ENCODE assay signal across 21 cellular contexts in the genomic region with DNA sequence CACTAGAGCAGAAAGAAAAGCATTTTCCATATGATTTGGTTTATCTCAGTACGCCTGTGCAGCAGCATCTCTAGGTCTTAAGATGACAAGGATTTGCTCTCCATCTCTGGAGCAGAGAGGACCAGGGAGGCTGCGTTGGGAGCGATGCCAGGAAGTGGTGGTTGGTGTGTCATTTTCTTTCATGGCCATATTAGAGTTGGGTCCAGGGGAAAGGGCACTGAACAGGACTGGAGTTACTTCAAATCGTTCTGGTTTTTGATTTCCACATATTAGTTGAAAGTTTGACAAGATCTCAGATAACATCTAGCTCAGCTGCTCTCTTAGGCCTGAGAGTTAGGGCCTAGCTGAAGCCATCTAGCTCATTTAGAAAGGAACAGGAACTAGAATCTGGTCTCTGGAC.
A peak's percentile ranks its signal among the peaks of the same experiment; 100 is the strongest.
DNase-seq lines count a peak whose midpoint lies in the region; ATAC-seq, FAIRE-seq and TF ChIP-seq lines count a peak whose summit lies in the region.
"Had no signal": no experiment of that assay in that cellular context is flagged by ENCODE, and none has a peak within 500 bp of the region (broad histone marks: within the 10 kb centered on the region; RNA-seq: fewer than 3 reads in every experiment).

No MANE protein-coding gene starts in this region.

- H3K9ac ChIP-seq in kidney (ENCODE audit: low read length in 2 of 2), result no peak overlapping the region
- H3K9ac ChIP-seq: neural progenitor cell had no signal

- intact Hi-C loops in kidney (cut with DNase I), result no loop called here

- H3K4me3 ChIP-seq in thoracic aorta (no peak overlapping the region), kidney (ENCODE audit: low read length in 2 of 2) (no peak overlapping the region)
- H3K4me3 ChIP-seq: colonic mucosa, GM23338, MG63, neural progenitor cell, PC-9 had no signal

- no peak for FAIRE-seq in kidney (lab: Jason Lieb, UNC)

- TF ChIP-seq CTCF in thoracic aorta (IDR thresholded peaks at IDR 0.05) (no peak), kidney (IDR thresholded peaks at IDR 0.05; ENCODE audit: borderline replicate concordance, extremely low read depth, insufficient read depth) (no peak)

- H3K27ac ChIP-seq in adipose tissue (ENCODE audit: low read depth, low read length) (peak overlapping the region; percentile 59), thoracic aorta (peak overlapping the region; percentile 11 to 12), kidney (ENCODE audit: low read depth in 2 of 2, low read length in 2 of 2) (no peak overlapping the region)
- H3K27ac ChIP-seq: colonic mucosa, neural progenitor cell, PC-9 had no signal

- no peaks in the 10 kb centered on the region for H3K9me3 ChIP-seq in thoracic aorta
- no peaks in the 10 kb centered on the region for H3K9me3 ChIP-seq in kidney (ENCODE audit: control insufficient read depth in 1 of 2, low read length in 2 of 2)
- H3K9me3 ChIP-seq: colonic mucosa, MG63 had no signal

- peaks cover 13 to 43% of the 10 kb centered on the region in 2 donors for H3K4me1 ChIP-seq in thoracic aorta (ENCODE audit: control insufficient read depth in 1 of 2, low read depth in 2 of 2)
- H3K4me1 ChIP-seq in kidney (ENCODE audit: control insufficient read depth in 1 of 2, insufficient read depth in 1 of 2, low read depth in 1 of 2, low read length in 2 of 2), result no peaks in the 10 kb centered on the region
- H3K4me1 ChIP-seq: colonic mucosa had no signal

- no peaks in the 10 kb centered on the region for H3K27me3 ChIP-seq in thoracic aorta (replicated peaks; ENCODE audit: insufficient read depth)
- H3K27me3 ChIP-seq: colonic mucosa, MG63, neural progenitor cell had no signal

- ATAC-seq in thoracic aorta (ENCODE audit: insufficient number of reproducible peaks, low FRiP score, low read depth) (no peak), GM18870 (IDR thresholded peaks at IDR 0.05; ENCODE audit: unreplicated experiment) (no peak), GM21619 (IDR thresholded peaks at IDR 0.05; ENCODE audit: unreplicated experiment) (no peak)
- ATAC-seq: activated CD8-positive, alpha-beta T cell treated with anti-CD3 and anti-CD28 coated beads, Interleukin-2, amount 10 ng/mL, durations not matched to agents 7 days and 5 days; activated T-cell treated with anti-CD3 and anti-CD28 coated beads, Interleukin-2, amount 50 U/mL, for 4 hours; GM23338; left lobe of liver had no signal

- H3K36me3 ChIP-seq in thoracic aorta, result no peaks in the 10 kb centered on the region
- no peaks in the 10 kb centered on the region for H3K36me3 ChIP-seq in kidney (ENCODE audit: control insufficient read depth in 1 of 2, insufficient read depth in 2 of 2, low read length in 2 of 2)
- H3K36me3 ChIP-seq: colonic mucosa, MG63, neural progenitor cell had no signal

- WGBS in adipose tissue, 3 donors, result 75 to 87% (median 84%) methylated on average over 4 of the region's 4 CpGs

- DNase-seq in HT1080 (ENCODE audit: low read depth) (peak; percentile 56), glomerular visceral epithelial cell (ENCODE audit: extremely low spot score) (peak; percentile 30), thoracic aorta (ENCODE audit: low spot score) (no peak), kidney (no peak)
- DNase-seq: activated B cell treated with CpG ODN at 0.5 μM for 24 hours; activated CD8-positive, alpha-beta T cell treated with anti-CD3 and anti-CD28 coated beads, Interleukin-2, amount 10 ng/mL, durations not matched to agents 7 days and 5 days; activated naive CD4-positive, alpha-beta T cell treated with anti-CD3 and anti-CD28 coated beads, Interleukin-2, amount 10 ng/mL, durations not matched to agents 7 days and 5 days; activated T-cell treated with anti-CD3 and anti-CD28 coated beads, Interleukin-2, amount 50 U/mL, for 4 hours; AML-193; colonic mucosa; NCI-H1436 treated with DMSO at 0.1 percent for 48 hours; NCI-H2227 treated with DMSO at 0.1 percent for 48 hours; PC-9; trophoblast cell had no signal

Comparison
In these comparisons a context has a peak if more than half of its experiments do, and no peak if none do; other contexts are left out.
1. DNase-seq: peak in HT1080 (single experiment) and glomerular visceral epithelial cell (single experiment); none in thoracic aorta (single experiment) and kidney (single experiment).
2. H3K27ac ChIP-seq: peak in adipose tissue (single experiment) and thoracic aorta (2 of 2); none in kidney (0 of 2).